13 cellular contexts compared by ENCODE assay signal in genomic region chr13:50521750-50522149, GRCh38.
DNase-seq lines count a peak whose midpoint lies in the region; ATAC-seq, FAIRE-seq and TF ChIP-seq lines count a peak whose summit lies in the region.
"Had no signal": no experiment of that assay in that cellular context is flagged by ENCODE, and none has a peak within 500 bp of the region (broad histone marks: within the 10 kb centered on the region; RNA-seq: fewer than 3 reads in every experiment).

No MANE protein-coding gene starts in this region.

- H4K20me1 ChIP-seq in SK-N-SH (ENCODE audit: insufficient read depth): no peaks in the 10 kb centered on the region

- no peak overlapping the region for H3K4me2 ChIP-seq in SK-N-SH

- no peak overlapping the region for H3K27ac ChIP-seq in SK-N-SH (ENCODE audit: low read depth in 2 of 2, low read length in 1 of 2)
- H3K27ac ChIP-seq in lung (ENCODE audit: low read depth in 1 of 2, low read length in 1 of 2): peak overlapping the region in 1 of 2 donors; percentile 53
- peak overlapping the region in 3 of 4 donors; percentile 49 to 80 (median 78) for H3K27ac ChIP-seq in upper lobe of left lung

- ATAC-seq in SK-N-SH treated with all-trans-retinoic acid at 6 μM for 48 hours (no peak), lung (ENCODE audit: insufficient read depth, low FRiP score) (peak; percentile 45), upper lobe of left lung (ENCODE audit: low FRiP score in 2 of 2) (peak; percentile 52 to 56), GM18870 (IDR thresholded peaks at IDR 0.05; ENCODE audit: unreplicated experiment) (no peak), HG03342 (IDR thresholded peaks at IDR 0.05; ENCODE audit: unreplicated experiment) (no peak)
- ATAC-seq: natural killer cell had no signal

- no peaks in the 10 kb centered on the region for H3K9me2 ChIP-seq in SK-N-SH

- peak in 1 of 4 donors; percentile 16 for TF ChIP-seq POLR2A in upper lobe of left lung (IDR thresholded peaks at IDR 0.05)
- no peak for TF ChIP-seq POLR2A in H54 (IDR thresholded peaks at IDR 0.05; ENCODE audit: low read depth, low read length)

- H3K4me1 ChIP-seq in SK-N-SH (ENCODE audit: control insufficient read depth in 1 of 2, insufficient read depth in 2 of 2, low read depth in 1 of 2, low read length in 1 of 2): no peaks in the 10 kb centered on the region; a peak in 2 of 4 replicates
- H3K4me1 ChIP-seq in lung (ENCODE audit: control insufficient read depth in 2 of 2, insufficient read depth in 2 of 2, low read length in 2 of 2): peaks cover 7 to 19% of the 10 kb centered on the region in 2 donors
- H3K4me1 ChIP-seq in upper lobe of left lung: peaks cover 49 to 64% (median 58%) of the 10 kb centered on the region in 4 donors

- H3K9ac ChIP-seq in SK-N-SH: no peak overlapping the region

- H3K9me3 ChIP-seq in SK-N-SH (no peaks in the 10 kb centered on the region), lung (ENCODE audit: control insufficient read depth in 2 of 2, insufficient read depth in 1 of 2, low read length in 1 of 2) (no peaks in the 10 kb centered on the region), upper lobe of left lung (no peaks in the 10 kb centered on the region)
- H3K9me3 ChIP-seq: esophagus squamous epithelium had no signal

- no peak for TF ChIP-seq CTCF in SK-N-SH (IDR thresholded peaks at IDR 0.05)
- TF ChIP-seq CTCF in epithelial cell of esophagus (IDR thresholded peaks at IDR 0.05; ENCODE audit: insufficient read depth, low read depth, low read length, missing control alignments): no peak
- no peak for TF ChIP-seq CTCF in lung (IDR thresholded peaks at IDR 0.05; ENCODE audit: control extremely low read depth, extremely low read depth)
- TF ChIP-seq CTCF in upper lobe of left lung (IDR thresholded peaks at IDR 0.05): no peak

- DNase-seq in SK-N-SH (no peak), epithelial cell of esophagus (ENCODE audit: low read depth) (peak; percentile 27), lung (ENCODE audit: low spot score) (no peak), upper lobe of left lung (no peak), H54 (ENCODE audit: insufficient read length, low spot score) (no peak)
- DNase-seq: amygdala, esophagus squamous epithelium, GF-D8, natural killer cell, SHP77 had no signal

- no peaks in the 10 kb centered on the region for H3K27me3 ChIP-seq in SK-N-SH (ENCODE audit: insufficient read depth)
- H3K27me3 ChIP-seq in lung (ENCODE audit: control insufficient read depth, insufficient read depth): no peaks in the 10 kb centered on the region
- H3K27me3 ChIP-seq in upper lobe of left lung: no peaks in the 10 kb centered on the region
- H3K27me3 ChIP-seq: esophagus squamous epithelium had no signal

- H3F3A ChIP-seq in SK-N-SH (replicated peaks; ENCODE audit: insufficient read depth): no peaks in the 10 kb centered on the region

- TF ChIP-seq EP300 in SK-N-SH (IDR thresholded peaks at IDR 0.05; ENCODE audit: borderline replicate concordance in 1 of 2, low read depth in 1 of 2, low read length in 1 of 2) (no peak), upper lobe of left lung (IDR thresholded peaks at IDR 0.05) (peak in 1 of 4 donors; percentile 19)

- H2AFZ ChIP-seq in SK-N-SH (ENCODE audit: low read depth): no peak overlapping the region

- H3K4me3 ChIP-seq in SK-N-SH (ENCODE audit: low read depth in 2 of 2, low read length in 1 of 2) (no peak overlapping the region), epithelial cell of esophagus (ENCODE audit: low read length) (no peak overlapping the region), lung (no peak overlapping the region), upper lobe of left lung (no peak overlapping the region)
- H3K4me3 ChIP-seq: esophagus squamous epithelium had no signal

- WGBS in SK-N-SH (ENCODE audit: low lambda C conversion rate): 49% methylated on average over 3 of the region's 3 CpGs
- 30 to 48% methylated on average over 3 of the region's 3 CpGs for WGBS in lung, 2 donors
- 31 to 32% methylated on average over 3 of the region's 3 CpGs for WGBS in upper lobe of left lung, 2 donors

- POLR2A ChIA-PET in SK-N-SH (lab: Yijun Ruan, JAX): interaction anchor here (0.5 to 0.6 kb wide), 2 partner anchors 8 to 13 kb away, joined by 3 to 6 read pairs; no protein-coding TSS in a partner anchor

- CTCF ChIA-PET in SK-N-SH (lab: Yijun Ruan, JAX): interaction anchor here (0.6 to 1.0 kb wide), 3 partner anchors 10 to 440 kb away, joined by 3 to 5 read pairs (median 3); no protein-coding TSS in a partner anchor

- no peaks in the 10 kb centered on the region for H3K79me2 ChIP-seq in SK-N-SH (ENCODE audit: insufficient read depth)

- H3K36me3 ChIP-seq in SK-N-SH (replicated peaks in 1 of 2; ENCODE audit: control insufficient read depth in 1 of 2, insufficient read depth in 2 of 2, low read length in 1 of 2) (no peaks in the 10 kb centered on the region), lung (ENCODE audit: control insufficient read depth in 2 of 2, insufficient read depth in 2 of 2, low read length in 2 of 2) (no peaks in the 10 kb centered on the region), upper lobe of left lung (no peaks in the 10 kb centered on the region)
- H3K36me3 ChIP-seq: esophagus squamous epithelium had no signal

- no peak for TF ChIP-seq RAD21 in SK-N-SH (IDR thresholded peaks at IDR 0.05; ENCODE audit: low read length)

- no peak for FAIRE-seq in H54 (lab: Jason Lieb, UNC)

TF ChIP-seq in SK-N-SH treated with all-trans-retinoic acid at 6 μM for 48 hours, 23 proteins besides CTCF, POLR2A, EP300 and RAD21:
- TF ChIP-seq OSR1 (CRISPR knock-in tag; IDR thresholded peaks at IDR 0.05) (no peak), SNAI2 (CRISPR knock-in tag; IDR thresholded peaks at IDR 0.05) (no peak), ARNTL (CRISPR knock-in tag; IDR thresholded peaks at IDR 0.05; ENCODE audit: borderline replicate concordance, low read depth) (no peak), ISL1 (CRISPR knock-in tag; IDR thresholded peaks at IDR 0.05) (peak; percentile 60), BACH2 (CRISPR knock-in tag; IDR thresholded peaks at IDR 0.05; ENCODE audit: borderline replicate concordance) (no peak)
- TF ChIP-seq, protein P1, sequence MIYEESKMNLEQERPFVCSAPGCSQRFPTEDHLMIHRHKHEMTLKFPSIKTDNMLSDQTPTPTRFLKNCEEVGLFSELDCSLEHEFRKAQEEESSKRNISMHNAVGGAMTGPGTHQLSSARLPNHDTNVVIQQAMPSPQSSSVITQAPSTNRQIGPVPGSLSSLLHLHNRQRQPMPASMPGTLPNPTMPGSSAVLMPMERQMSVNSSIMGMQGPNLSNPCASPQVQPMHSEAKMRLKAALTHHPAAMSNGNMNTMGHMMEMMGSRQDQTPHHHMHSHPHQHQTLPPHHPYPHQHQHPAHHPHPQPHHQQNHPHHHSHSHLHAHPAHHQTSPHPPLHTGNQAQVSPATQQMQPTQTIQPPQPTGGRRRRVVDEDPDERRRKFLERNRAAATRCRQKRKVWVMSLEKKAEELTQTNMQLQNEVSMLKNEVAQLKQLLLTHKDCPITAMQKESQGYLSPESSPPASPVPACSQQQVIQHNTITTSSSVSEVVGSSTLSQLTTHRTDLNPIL (CRISPR knock-in tag; IDR thresholded peaks at IDR 0.05; ENCODE audit: low read depth): no peak
- TF ChIP-seq, protein P2, sequence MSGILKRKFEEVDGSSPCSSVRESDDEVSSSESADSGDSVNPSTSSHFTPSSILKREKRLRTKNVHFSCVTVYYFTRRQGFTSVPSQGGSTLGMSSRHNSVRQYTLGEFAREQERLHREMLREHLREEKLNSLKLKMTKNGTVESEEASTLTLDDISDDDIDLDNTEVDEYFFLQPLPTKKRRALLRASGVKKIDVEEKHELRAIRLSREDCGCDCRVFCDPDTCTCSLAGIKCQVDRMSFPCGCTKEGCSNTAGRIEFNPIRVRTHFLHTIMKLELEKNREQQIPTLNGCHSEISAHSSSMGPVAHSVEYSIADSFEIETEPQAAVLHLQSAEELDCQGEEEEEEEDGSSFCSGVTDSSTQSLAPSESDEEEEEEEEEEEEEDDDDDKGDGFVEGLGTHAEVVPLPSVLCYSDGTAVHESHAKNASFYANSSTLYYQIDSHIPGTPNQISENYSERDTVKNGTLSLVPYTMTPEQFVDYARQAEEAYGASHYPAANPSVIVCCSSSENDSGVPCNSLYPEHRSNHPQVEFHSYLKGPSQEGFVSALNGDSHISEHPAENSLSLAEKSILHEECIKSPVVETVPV (CRISPR knock-in tag; IDR thresholded peaks at IDR 0.05): no peak

TF ChIP-seq in SK-N-SH, 30 proteins besides CTCF, POLR2A, EP300 and RAD21 (continues in another document):
- TF ChIP-seq SIN3A (IDR thresholded peaks at IDR 0.05; ENCODE audit: borderline replicate concordance, low read depth, low read length): no peak
- TF ChIP-seq, protein P3, sequence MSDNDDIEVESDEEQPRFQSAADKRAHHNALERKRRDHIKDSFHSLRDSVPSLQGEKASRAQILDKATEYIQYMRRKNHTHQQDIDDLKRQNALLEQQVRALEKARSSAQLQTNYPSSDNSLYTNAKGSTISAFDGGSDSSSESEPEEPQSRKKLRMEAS (IDR thresholded peaks at IDR 0.05; ENCODE audit: low read depth): no peak
- no peak for TF ChIP-seq RFX5 (IDR thresholded peaks at IDR 0.05; ENCODE audit: low read length)
- TF ChIP-seq MEF2A (IDR thresholded peaks at IDR 0.05; ENCODE audit: borderline replicate concordance, low read depth): no peak
- TF ChIP-seq POLR2AphosphoS5 (IDR thresholded peaks at IDR 0.05; ENCODE audit: low read depth, low read length): no peak
- no peak for TF ChIP-seq TAF1 (IDR thresholded peaks at IDR 0.05; ENCODE audit: borderline replicate concordance, low read depth, low read length)
- TF ChIP-seq, protein P4, sequence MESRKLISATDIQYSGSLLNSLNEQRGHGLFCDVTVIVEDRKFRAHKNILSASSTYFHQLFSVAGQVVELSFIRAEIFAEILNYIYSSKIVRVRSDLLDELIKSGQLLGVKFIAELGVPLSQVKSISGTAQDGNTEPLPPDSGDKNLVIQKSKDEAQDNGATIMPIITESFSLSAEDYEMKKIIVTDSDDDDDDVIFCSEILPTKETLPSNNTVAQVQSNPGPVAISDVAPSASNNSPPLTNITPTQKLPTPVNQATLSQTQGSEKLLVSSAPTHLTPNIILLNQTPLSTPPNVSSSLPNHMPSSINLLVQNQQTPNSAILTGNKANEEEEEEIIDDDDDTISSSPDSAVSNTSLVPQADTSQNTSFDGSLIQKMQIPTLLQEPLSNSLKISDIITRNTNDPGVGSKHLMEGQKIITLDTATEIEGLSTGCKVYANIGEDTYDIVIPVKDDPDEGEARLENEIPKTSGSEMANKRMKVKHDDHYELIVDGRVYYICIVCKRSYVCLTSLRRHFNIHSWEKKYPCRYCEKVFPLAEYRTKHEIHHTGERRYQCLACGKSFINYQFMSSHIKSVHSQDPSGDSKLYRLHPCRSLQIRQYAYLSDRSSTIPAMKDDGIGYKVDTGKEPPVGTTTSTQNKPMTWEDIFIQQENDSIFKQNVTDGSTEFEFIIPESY (IDR thresholded peaks at IDR 0.05; ENCODE audit: borderline replicate concordance, low read depth): no peak
- TF ChIP-seq USF1 (IDR thresholded peaks at IDR 0.05; ENCODE audit: borderline replicate concordance, low read depth): no peak

Comparison
In these comparisons a context has a peak if more than half of its experiments do, and no peak if none do; other contexts are left out.
1. ATAC-seq: peak in lung (single experiment) and upper lobe of left lung (2 of 2); none in SK-N-SH treated with all-trans-retinoic acid at 6 μM for 48 hours (single experiment), GM18870 (single experiment) and HG03342 (single experiment).
2. H3K27ac ChIP-seq: peak in upper lobe of left lung (3 of 4); none in SK-N-SH (0 of 2).